1 cellular context compared by ENCODE assay signal in the genomic region with DNA sequence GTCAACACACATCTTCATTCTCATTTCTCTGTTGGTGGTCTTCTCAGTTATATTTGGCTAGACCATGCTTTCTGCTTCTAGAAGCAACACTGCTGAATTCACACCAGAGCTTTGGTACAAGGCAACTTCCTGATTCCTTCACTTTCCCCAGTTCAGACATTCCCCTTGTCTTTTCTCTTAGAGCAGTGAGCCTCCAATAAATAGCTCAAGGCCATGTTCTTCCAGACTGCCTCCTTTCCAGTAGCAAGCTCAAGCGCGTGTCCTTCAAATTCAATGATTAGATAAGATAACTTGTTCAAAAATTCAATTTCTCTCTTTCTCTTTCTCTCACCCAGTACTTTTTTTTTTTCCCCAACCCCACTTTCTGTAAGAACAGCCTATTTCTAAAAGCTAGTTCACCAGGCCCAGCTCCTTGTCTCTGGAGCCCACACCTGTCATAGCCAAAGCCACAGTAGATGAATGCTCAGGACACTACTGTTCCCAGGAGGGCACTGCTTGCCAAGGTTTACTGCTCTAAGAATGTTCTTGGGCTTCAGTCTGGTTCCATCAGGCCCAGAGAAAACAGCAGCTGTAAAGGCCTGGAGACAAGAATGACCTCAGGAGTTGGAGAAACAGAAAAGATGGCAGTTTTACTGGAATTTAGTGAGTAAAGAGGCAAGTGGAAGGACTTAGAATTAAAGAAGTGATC.
TF ChIP-seq lines count a peak whose summit lies in the region.

No MANE protein-coding gene starts in this region.

TF ChIP-seq in HEK293T, 16 proteins besides CTCF, POLR2A, EP300 and RAD21:
- TF ChIP-seq L3MBTL2 (conservative IDR thresholded peaks at IDR 0.05) (no peak), SUZ12 (IDR thresholded peaks at IDR 0.05) (no peak), ELF4 (IDR thresholded peaks at IDR 0.05) (no peak), HDGF (IDR thresholded peaks at IDR 0.05; ENCODE audit: borderline replicate concordance) (no peak), FOXK2 (IDR thresholded peaks at IDR 0.05) (no peak), TARDBP (IDR thresholded peaks at IDR 0.05) (no peak), NFRKB (IDR thresholded peaks at IDR 0.05) (no peak), BHLHE40 (IDR thresholded peaks at IDR 0.05; ENCODE audit: borderline replicate concordance) (no peak), CTBP1 (IDR thresholded peaks at IDR 0.05; ENCODE audit: borderline replicate concordance) (no peak), FOXM1 (IDR thresholded peaks at IDR 0.05; ENCODE audit: borderline replicate concordance) (no peak)
